31 cellular contexts compared by ENCODE assay signal in genomic region chr13:75961911-75962310, GRCh38.
"Had no signal": no experiment of that assay in that cellular context is flagged by ENCODE, and none has a peak within 500 bp of the region (broad histone marks: within the 10 kb centered on the region; RNA-seq: fewer than 3 reads in every experiment).

No MANE protein-coding gene starts in this region.

- H3K4me1 ChIP-seq: adrenal gland, body of pancreas, breast epithelium had no signal

- H3K27ac ChIP-seq: adrenal gland, body of pancreas, breast epithelium, PC-9, RWPE1, SK-N-MC had no signal

- H3K9me3 Mint-ChIP-seq: activated CD4-positive, alpha-beta T cell treated with anti-CD3 and anti-CD28 coated beads, Interleukin-2, amount 10 ng/mL, durations not matched to agents 7 days and 5 days; activated naive CD4-positive, alpha-beta T cell treated with anti-CD3 and anti-CD28 coated beads, Interleukin-2, amount 50 U/mL, for 72 hours; activated T-cell treated with anti-CD3 and anti-CD28 coated beads, Interleukin-2, amount 50 U/mL, for 24 hours; activated T-helper 2 cell treated with anti-CD3 and anti-CD28 coated beads, Interferon-gamma antibody, Interleukin-2, Interleukin-4, amounts not matched to agents 10 μg/mL and 5 μg/mL and 100 μg/mL, durations not matched to agents 14 hours and 24 hours and 36 hours; T-helper 1 cell treated with Interleukin-12 subunit alpha and Interleukin-12 subunit beta and Interleukin-4 antibody, amounts not matched to agents 30 μg/mL and 1 μg/mL, for 36 hours; T-helper 2 cell treated with Interferon-gamma antibody and Interleukin-4, amounts not matched to agents 5 μg/mL and 100 μg/mL, for 36 hours; WTC11 had no signal

- H3K4me3 Mint-ChIP-seq: activated CD4-positive, alpha-beta T cell treated with anti-CD3 and anti-CD28 coated beads for 36 hours; activated CD4-positive, alpha-beta T cell treated with anti-CD3 and anti-CD28 coated beads, Interleukin-2, amount 10 ng/mL, durations not matched to agents 7 days and 5 days; activated CD8-positive, alpha-beta T cell treated with anti-CD3 and anti-CD28 coated beads, Interleukin-2, amount 10 ng/mL, durations not matched to agents 7 days and 5 days; activated T-cell treated with anti-CD3 and anti-CD28 coated beads, Interleukin-2, amount 50 U/mL, for 24 hours; T-helper 1 cell treated with Interleukin-12 subunit alpha and Interleukin-12 subunit beta and Interleukin-4 antibody, amounts not matched to agents 30 μg/mL and 1 μg/mL, for 36 hours; T-helper 2 cell treated with Interferon-gamma antibody and Interleukin-4, amounts not matched to agents 5 μg/mL and 100 μg/mL, for 36 hours; WTC11 had no signal

- ATAC-seq: activated CD4-positive, alpha-beta T cell treated with anti-CD3 and anti-CD28 coated beads for 36 hours; activated CD4-positive, CD25-positive, alpha-beta regulatory T cell treated with anti-CD3 and anti-CD28 coated beads, Interleukin-2, amount 50 U/mL, for 24 hours; activated CD8-positive, alpha-beta T cell treated with anti-CD3 and anti-CD28 coated beads, Interleukin-2, amount 10 ng/mL, durations not matched to agents 7 days and 5 days; activated naive CD4-positive, alpha-beta T cell treated with anti-CD3 and anti-CD28 coated beads, Interleukin-2, amount 50 U/mL, for 72 hours; body of pancreas; WTC11 had no signal

- H3K36me3 ChIP-seq: adrenal gland, breast epithelium had no signal

- H3K9me3 ChIP-seq: adrenal gland, body of pancreas, breast epithelium had no signal

- H3K27me3 ChIP-seq: adrenal gland, body of pancreas, breast epithelium had no signal

- DNase-seq: activated CD4-positive, alpha-beta T cell treated with anti-CD3 and anti-CD28 coated beads for 36 hours; activated CD4-positive, alpha-beta T cell treated with anti-CD3 and anti-CD28 coated beads, Interleukin-2, amount 10 ng/mL, durations not matched to agents 7 days and 5 days; activated CD4-positive, alpha-beta T cell treated with anti-CD3 and anti-CD28 coated beads, Interleukin-2, amount 50 U/mL, for 48 hours; activated CD8-positive, alpha-beta T cell treated with anti-CD3 and anti-CD28 coated beads, Interleukin-2, amount 10 ng/mL, durations not matched to agents 7 days and 5 days; activated gamma-delta T cell; activated naive CD4-positive, alpha-beta T cell treated with Interleukin-2 at 50 U/mL for 16 hours; activated T-cell treated with anti-CD3 and anti-CD28 coated beads, Interleukin-2, amount 50 U/mL, for 24 hours; adrenal gland; body of pancreas; caudate nucleus; cerebellar nuclear complex; NCI-H1092 treated with DMSO at 0.1 percent for 48 hours; NCI-H1417; NCI-H146; NCI-H187; NCI-H2029 treated with DMSO at 0.1 percent for 48 hours; NCI-H345; NCI-H524 treated with DMSO at 0.1 percent for 48 hours; PC-9; Right ventricle myocardium superior had no signal

- FAIRE-seq: astrocyte, RCC 7860 had no signal

- H3K4me3 ChIP-seq: adrenal gland, body of pancreas, breast epithelium, PC-9, SK-N-MC had no signal

- H3K27me3 Mint-ChIP-seq: activated CD4-positive, alpha-beta T cell treated with anti-CD3 and anti-CD28 coated beads, Interleukin-2, amount 10 ng/mL, durations not matched to agents 7 days and 5 days had no signal

- H3K27ac Mint-ChIP-seq: activated CD4-positive, alpha-beta T cell treated with anti-CD3 and anti-CD28 coated beads for 36 hours; activated CD4-positive, alpha-beta T cell treated with anti-CD3 and anti-CD28 coated beads, Interleukin-2, amount 10 ng/mL, durations not matched to agents 7 days and 5 days; activated CD8-positive, alpha-beta T cell treated with anti-CD3 and anti-CD28 coated beads, Interleukin-2, amount 10 ng/mL, durations not matched to agents 7 days and 5 days; activated naive CD4-positive, alpha-beta T cell treated with anti-CD3 and anti-CD28 coated beads, Interleukin-2, amount 50 U/mL, for 72 hours; activated T-cell treated with anti-CD3 and anti-CD28 coated beads, Interleukin-2, amount 50 U/mL, for 24 hours; activated T-helper 2 cell treated with anti-CD3 and anti-CD28 coated beads, Interferon-gamma antibody, Interleukin-2, Interleukin-4, amounts not matched to agents 10 μg/mL and 5 μg/mL and 100 μg/mL, durations not matched to agents 14 hours and 24 hours and 36 hours; T-helper 1 cell treated with Interleukin-12 subunit alpha and Interleukin-12 subunit beta and Interleukin-4 antibody, amounts not matched to agents 30 μg/mL and 1 μg/mL, for 36 hours; T-helper 2 cell treated with Interferon-gamma antibody and Interleukin-4, amounts not matched to agents 5 μg/mL and 100 μg/mL, for 36 hours; WTC11 had no signal

- H3K4me1 Mint-ChIP-seq: activated CD4-positive, alpha-beta T cell treated with anti-CD3 and anti-CD28 coated beads for 36 hours; activated CD4-positive, alpha-beta T cell treated with anti-CD3 and anti-CD28 coated beads, Interleukin-2, amount 10 ng/mL, durations not matched to agents 7 days and 5 days had no signal

- H3K4me2 ChIP-seq: PC-9 had no signal

- H2AFZ ChIP-seq: PC-9 had no signal
